13 cellular contexts compared by ENCODE assay signal in the genomic region with DNA sequence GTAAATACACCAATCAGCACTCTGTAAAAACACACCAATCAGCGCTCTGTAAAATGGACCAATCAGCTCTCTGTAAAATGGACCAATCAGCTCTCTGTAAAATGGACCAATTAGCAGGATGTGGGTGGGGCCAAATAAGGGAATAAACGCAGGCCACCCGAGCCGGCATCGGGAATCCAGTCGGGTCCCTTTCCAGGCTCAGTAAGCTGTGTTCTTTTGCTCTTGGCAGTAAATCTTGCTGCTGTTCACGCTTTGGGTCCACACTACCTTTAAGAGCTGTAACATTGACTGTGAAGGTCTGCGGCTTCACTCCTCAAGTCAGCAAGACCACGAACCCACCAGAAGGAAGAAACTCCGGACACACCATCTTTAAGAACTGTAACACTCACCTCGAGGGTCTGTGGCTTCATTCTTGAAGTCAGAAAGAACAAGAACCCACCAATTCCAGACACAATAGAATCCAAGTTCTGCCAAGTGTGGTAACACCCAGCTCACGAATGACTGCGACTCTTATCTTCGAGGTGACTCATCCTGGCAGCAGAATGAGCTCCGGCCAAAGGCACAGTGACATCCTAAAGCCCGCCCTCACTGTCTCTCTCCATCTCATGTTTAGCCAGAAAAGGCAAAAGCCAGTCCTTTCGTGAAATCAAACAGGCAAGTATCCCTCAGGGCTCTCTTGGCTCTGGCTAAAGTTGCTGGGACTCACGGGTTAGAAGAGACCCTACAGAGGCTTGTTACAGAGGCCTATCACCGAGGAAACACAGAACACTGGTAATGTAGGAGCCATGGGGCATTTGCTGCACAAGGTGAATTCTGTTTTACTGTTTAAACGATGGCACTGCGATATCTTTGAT.
DNase-seq lines count a peak whose midpoint lies in the region; ATAC-seq lines count a peak whose summit lies in the region.
"Had no signal": no experiment of that assay in that cellular context is flagged by ENCODE, and none has a peak within 500 bp of the region (broad histone marks: within the 10 kb centered on the region; RNA-seq: fewer than 3 reads in every experiment).

No MANE protein-coding gene starts in this region.

- ATAC-seq in GM19328 (IDR thresholded peaks at IDR 0.05; ENCODE audit: unreplicated experiment) (no peak), HG03025 (IDR thresholded peaks at IDR 0.05; ENCODE audit: low FRiP score, unreplicated experiment) (no peak)
- ATAC-seq: WTC11 had no signal

- intact Hi-C loops in activated T-helper 1 cell treated with anti-CD3 and anti-CD28 coated beads, Interleukin-12 subunit alpha, Interleukin-12 subunit beta, Interleukin-2, Interleukin-4 antibody, amounts not matched to agents 30 ng/mL and 10 ng/mL and 1 ng/mL, durations not matched to agents 14 hours and 24 hours and 36 hours (cut with micrococcal nuclease) = no loop called here

- peaks cover 2% of the 10 kb centered on the region for H3K27me3 Mint-ChIP-seq in activated T-helper 1 cell treated with anti-CD3 and anti-CD28 coated beads, Interleukin-12 subunit alpha, Interleukin-12 subunit beta, Interleukin-2, Interleukin-4 antibody, amounts not matched to agents 30 ng/mL and 10 ng/mL and 1 ng/mL, durations not matched to agents 14 hours and 24 hours and 36 hours (ENCODE audit: insufficient read depth)

- H3K27ac Mint-ChIP-seq in activated T-helper 1 cell treated with anti-CD3 and anti-CD28 coated beads, Interleukin-12 subunit alpha, Interleukin-12 subunit beta, Interleukin-2, Interleukin-4 antibody, amounts not matched to agents 30 ng/mL and 10 ng/mL and 1 ng/mL, durations not matched to agents 14 hours and 24 hours and 36 hours = no peak overlapping the region
- H3K27ac Mint-ChIP-seq: WTC11 had no signal

- H3K36me3 Mint-ChIP-seq in activated T-helper 1 cell treated with anti-CD3 and anti-CD28 coated beads, Interleukin-12 subunit alpha, Interleukin-12 subunit beta, Interleukin-2, Interleukin-4 antibody, amounts not matched to agents 30 ng/mL and 10 ng/mL and 1 ng/mL, durations not matched to agents 14 hours and 24 hours and 36 hours (ENCODE audit: low read depth) = no peaks in the 10 kb centered on the region
- H3K36me3 Mint-ChIP-seq: WTC11 had no signal

- H3K4me3 Mint-ChIP-seq in activated T-helper 1 cell treated with anti-CD3 and anti-CD28 coated beads, Interleukin-12 subunit alpha, Interleukin-12 subunit beta, Interleukin-2, Interleukin-4 antibody, amounts not matched to agents 30 ng/mL and 10 ng/mL and 1 ng/mL, durations not matched to agents 14 hours and 24 hours and 36 hours = no peak overlapping the region
- H3K4me3 Mint-ChIP-seq: WTC11 had no signal

- DNase-seq in AG08395 (ENCODE audit: low spot score) (peak; percentile 32), M059J (ENCODE audit: low read depth) (peak; percentile 85), amniotic epithelial cell (ENCODE audit: low read depth) (peak; percentile 17), iris pigment epithelial cell (ENCODE audit: low read depth) (peak; percentile 16), NCI-H2107 treated with DMSO at 0.1 percent for 48 hours (lab: John Stamatoyannopoulos, UW; ENCODE audit: unreplicated experiment) (no peak)
- DNase-seq in activated T-helper 1 cell treated with anti-CD3 and anti-CD28 coated beads, Interleukin-12 subunit alpha, Interleukin-12 subunit beta, Interleukin-2, Interleukin-4 antibody, amounts not matched to agents 30 ng/mL and 10 ng/mL and 1 ng/mL, durations not matched to agents 14 hours and 24 hours and 36 hours (ENCODE audit: low spot score) = no peak
- DNase-seq: activated T-cell treated with anti-CD3 and anti-CD28 coated beads, Interleukin-2, amount 50 U/mL, for 48 hours; NCI-H2107; occipital lobe; RPMI8226 had no signal

- no peaks in the 10 kb centered on the region for H3K4me1 Mint-ChIP-seq in activated T-helper 1 cell treated with anti-CD3 and anti-CD28 coated beads, Interleukin-12 subunit alpha, Interleukin-12 subunit beta, Interleukin-2, Interleukin-4 antibody, amounts not matched to agents 30 ng/mL and 10 ng/mL and 1 ng/mL, durations not matched to agents 14 hours and 24 hours and 36 hours (ENCODE audit: low read depth)

- H3K9me3 Mint-ChIP-seq in activated T-helper 1 cell treated with anti-CD3 and anti-CD28 coated beads, Interleukin-12 subunit alpha, Interleukin-12 subunit beta, Interleukin-2, Interleukin-4 antibody, amounts not matched to agents 30 ng/mL and 10 ng/mL and 1 ng/mL, durations not matched to agents 14 hours and 24 hours and 36 hours = no peaks in the 10 kb centered on the region

Comparison
In these comparisons a context has a peak if more than half of its experiments do, and no peak if none do; other contexts are left out.
1. DNase-seq: peak in AG08395 (single experiment), M059J (single experiment), amniotic epithelial cell (single experiment) and iris pigment epithelial cell (single experiment); none in activated T-helper 1 cell treated with anti-CD3 and anti-CD28 coated beads, Interleukin-12 subunit alpha, Interleukin-12 subunit beta, Interleukin-2, Interleukin-4 antibody, amounts not matched to agents 30 ng/mL and 10 ng/mL and 1 ng/mL, durations not matched to agents 14 hours and 24 hours and 36 hours (single experiment) and NCI-H2107 treated with DMSO at 0.1 percent for 48 hours (single experiment).